30 cellular contexts compared by ENCODE assay signal in the genomic region with DNA sequence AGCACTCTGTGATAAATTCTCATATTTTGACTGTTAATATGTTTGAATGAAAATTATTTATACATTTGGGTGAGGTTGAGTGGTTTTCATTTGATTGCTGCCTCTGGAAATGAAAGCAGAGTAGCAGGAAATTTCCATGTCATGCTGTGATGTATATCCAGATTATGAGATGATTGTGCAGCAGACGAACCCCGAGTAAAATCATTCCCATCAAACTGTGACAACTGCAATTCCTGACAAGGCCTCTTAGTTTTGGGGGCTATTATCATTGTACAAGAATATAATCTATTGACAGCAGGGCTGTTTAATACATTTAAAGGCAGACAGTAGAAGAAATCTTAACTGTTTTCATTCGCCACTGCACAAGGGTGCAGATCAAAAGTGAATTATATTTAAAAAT.
"Had no signal": no experiment of that assay in that cellular context is flagged by ENCODE, and none has a peak within 500 bp of the region (broad histone marks: within the 10 kb centered on the region; RNA-seq: fewer than 3 reads in every experiment).

No MANE protein-coding gene starts in this region.

- H3K4me1 Mint-ChIP-seq: naive thymus-derived CD8-positive, alpha-beta T cell; nephron progenitor cell; neural progenitor cell; stimulated activated memory B cell treated with anti-CD40 and anti-IgM and Interleukin-4, amounts not matched to agents 10 μg/mL and 1 μg/mL and 100 μg/mL, for 72 hours; stimulated activated naive CD8-positive, alpha-beta T cell treated with anti-CD3 and anti-CD28 coated beads, Interleukin-15, amount 100 ng/mL, for 72 hours had no signal

- H3K4me3 ChIP-seq: neural progenitor cell, ovary, psoas muscle, right lobe of liver, sigmoid colon, suprapubic skin, testis, tibial artery, transverse colon, upper lobe of right lung, uterus had no signal

- H3K4me3 Mint-ChIP-seq: naive thymus-derived CD8-positive, alpha-beta T cell; natural killer cell treated with Interleukin-12 subunit alpha and Interleukin-12 subunit beta and Interleukin-15 and Interleukin-18, amount 100 ng/mL, for 72 hours; nephron progenitor cell; neural progenitor cell; stimulated activated memory B cell treated with anti-CD40 and anti-IgM and Interleukin-4, amounts not matched to agents 10 μg/mL and 1 μg/mL and 100 μg/mL, for 72 hours; stimulated activated naive CD8-positive, alpha-beta T cell treated with anti-CD3 and anti-CD28 coated beads, Interleukin-15, amount 100 ng/mL, for 72 hours; type B pancreatic cell had no signal

- H3K9me3 ChIP-seq: ovary, psoas muscle, right lobe of liver, sigmoid colon, suprapubic skin, testis, tibial artery, transverse colon, upper lobe of right lung, uterus had no signal

- H3K36me3 Mint-ChIP-seq: naive thymus-derived CD8-positive, alpha-beta T cell; natural killer cell treated with Interleukin-12 subunit alpha and Interleukin-12 subunit beta and Interleukin-15 and Interleukin-18, amount 100 ng/mL, for 72 hours; neural progenitor cell; stimulated activated memory B cell treated with anti-CD40 and anti-IgM and Interleukin-4, amounts not matched to agents 10 μg/mL and 1 μg/mL and 100 μg/mL, for 72 hours; type B pancreatic cell had no signal

- H3K4me2 ChIP-seq: neural progenitor cell had no signal

- H3K27ac Mint-ChIP-seq: naive thymus-derived CD8-positive, alpha-beta T cell; natural killer cell treated with Interleukin-12 subunit alpha and Interleukin-12 subunit beta and Interleukin-15 and Interleukin-18, amount 100 ng/mL, for 72 hours; neural progenitor cell; progenitor cell of endocrine pancreas; stimulated activated memory B cell treated with anti-CD40 and anti-IgM and Interleukin-4, amounts not matched to agents 10 μg/mL and 1 μg/mL and 100 μg/mL, for 72 hours; stimulated activated naive CD8-positive, alpha-beta T cell treated with anti-CD3 and anti-CD28 coated beads, Interleukin-15, amount 100 ng/mL, for 72 hours; type B pancreatic cell had no signal

- H2AFZ ChIP-seq: parathyroid adenoma had no signal

- H3K4me1 ChIP-seq: neural progenitor cell, parathyroid adenoma, psoas muscle, right lobe of liver, sigmoid colon, suprapubic skin, testis, tibial artery, transverse colon, upper lobe of right lung, uterus had no signal

- H3K36me3 ChIP-seq: neural progenitor cell, ovary, right lobe of liver, sigmoid colon, suprapubic skin, tibial artery, transverse colon, upper lobe of right lung, uterus had no signal

- H3K9ac ChIP-seq: neural progenitor cell, parathyroid adenoma had no signal

- DNase-seq: naive thymus-derived CD8-positive, alpha-beta T cell; nephron progenitor cell; occipital lobe; ovary; posterior cingulate gyrus; psoas muscle; right cardiac atrium; right lobe of liver; sigmoid colon; small intestine; stimulated activated CD4-positive, alpha-beta T cell treated with anti-CD3 and anti-CD28 coated beads, Interleukin-15, amount 100 ng/mL, for 24 hours; stimulated activated CD4-positive, alpha-beta T cell treated with anti-CD3 and anti-CD28 coated beads, Interleukin-2, amount 100 ng/mL, for 24 hours; stimulated activated CD4-positive, alpha-beta T cell treated with anti-CD3 and anti-CD28 coated beads, Interleukin-2, amount 100 ng/mL, for 48 hours; stimulated activated CD4-positive, alpha-beta T cell treated with anti-CD3 and anti-CD28 coated beads, Interleukin-4, amount 100 ng/mL, for 24 hours; stimulated activated naive CD4-positive, alpha-beta T cell; stimulated activated naive CD8-positive, alpha-beta T cell treated with anti-CD3 and anti-CD28 coated beads, Interleukin-15, amount 100 ng/mL, for 72 hours; stimulated activated naive CD8-positive, alpha-beta T cell treated with anti-CD3 and anti-CD28 coated beads, Interleukin-15, Interleukin-2, amounts not matched to agents 100 U/mL and 50 U/mL, for 24 hours; substantia nigra; testis; tibial artery; transverse colon; upper lobe of right lung; uterus had no signal

- ATAC-seq: naive thymus-derived CD8-positive, alpha-beta T cell; natural killer cell treated with Interleukin-12 subunit alpha and Interleukin-12 subunit beta and Interleukin-15 and Interleukin-18, amount 100 ng/mL, for 72 hours; psoas muscle; right cardiac atrium; right lobe of liver; stimulated activated memory B cell treated with anti-CD40 and anti-IgM and Interleukin-4, amounts not matched to agents 10 μg/mL and 1 μg/mL and 100 μg/mL, for 72 hours; stimulated activated naive CD8-positive, alpha-beta T cell treated with anti-CD3 and anti-CD28 coated beads, Interleukin-15, amount 100 ng/mL, for 72 hours; stimulated activated naive CD8-positive, alpha-beta T cell treated with anti-CD3 and anti-CD28 coated beads, Interleukin-15, Interleukin-2, amounts not matched to agents 100 U/mL and 50 U/mL, for 24 hours; upper lobe of right lung had no signal

- H3K9me3 Mint-ChIP-seq: natural killer cell treated with Interleukin-12 subunit alpha and Interleukin-12 subunit beta and Interleukin-15 and Interleukin-18, amount 100 ng/mL, for 72 hours; neural progenitor cell; type B pancreatic cell had no signal

- H3K27ac ChIP-seq: neural progenitor cell, ovary, parathyroid adenoma, psoas muscle, right lobe of liver, sigmoid colon, suprapubic skin, testis, tibial artery, transverse colon, upper lobe of right lung, uterus had no signal

- H3K27me3 ChIP-seq: neural progenitor cell, ovary, right lobe of liver, sigmoid colon, testis, transverse colon, upper lobe of right lung, uterus had no signal

- H3K79me2 ChIP-seq: parathyroid adenoma had no signal
